Comparison of ENCODE assay signal across 20 cellular contexts in the genomic region with DNA sequence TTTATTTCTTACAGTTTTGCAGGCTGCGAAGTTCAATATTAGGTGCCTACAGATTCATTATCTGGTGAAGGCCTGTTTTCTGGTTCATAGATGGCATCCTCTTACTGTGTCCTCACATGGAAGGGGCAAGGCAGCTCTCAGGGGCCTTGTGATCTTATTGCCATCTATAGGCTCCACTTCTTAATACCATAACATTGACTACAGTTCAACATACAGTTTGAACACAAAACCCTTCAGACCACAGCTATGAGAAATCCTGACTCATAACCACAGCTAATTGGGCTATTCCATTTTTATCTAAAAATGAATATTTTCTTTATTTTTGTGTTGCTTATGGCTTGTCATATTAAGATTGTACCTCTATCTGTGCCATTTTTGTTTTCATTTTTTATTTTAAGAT.
A peak's percentile ranks its signal among the peaks of the same experiment; 100 is the strongest.
DNase-seq lines count a peak whose midpoint lies in the region; ATAC-seq, FAIRE-seq and TF ChIP-seq lines count a peak whose summit lies in the region.
"Had no signal": no experiment of that assay in that cellular context is flagged by ENCODE, and none has a peak within 500 bp of the region (broad histone marks: within the 10 kb centered on the region; RNA-seq: fewer than 3 reads in every experiment).

No MANE protein-coding gene starts in this region.

- H3K4me3 Mint-ChIP-seq in activated naive CD8-positive, alpha-beta T cell: no peak overlapping the region
- H3K4me3 Mint-ChIP-seq in activated naive CD8-positive, alpha-beta T cell treated with anti-CD3 and anti-CD28 coated beads for 36 hours: no peak overlapping the region
- H3K4me3 Mint-ChIP-seq: brain, endodermal cell, natural killer cell had no signal

- H3K79me1 ChIP-seq in neuronal stem cell (ENCODE audit: low read depth, low read length): no peaks in the 10 kb centered on the region

- no TSS peak for BruUV-seq in mammary epithelial cell (replicated peaks; lab: Mats Ljungman, UMichigan)

- peak; percentile 84 for ATAC-seq in stimulated activated naive CD8-positive, alpha-beta T cell treated with anti-CD3 and anti-CD28 coated beads, Interleukin-15, Interleukin-2, amounts not matched to agents 100 U/mL and 50 U/mL, for 24 hours
- ATAC-seq: heart right ventricle, left lobe of liver, Right ventricle myocardium inferior, sciatic nerve had no signal

- H2AFZ ChIP-seq in mammary epithelial cell (ENCODE audit: low read depth, low read length) (no peak overlapping the region), neuronal stem cell (ENCODE audit: low read length) (no peak overlapping the region)

- peak overlapping the region; percentile 68 for H3K27ac Mint-ChIP-seq in activated naive CD8-positive, alpha-beta T cell
- no peak overlapping the region for H3K27ac Mint-ChIP-seq in activated naive CD8-positive, alpha-beta T cell treated with anti-CD3 and anti-CD28 coated beads for 36 hours
- H3K27ac Mint-ChIP-seq: brain, endodermal cell had no signal

- H4K20me1 ChIP-seq in mammary epithelial cell (ENCODE audit: insufficient read depth, low read length): no peaks in the 10 kb centered on the region

- H3K27me3 Mint-ChIP-seq in activated naive CD8-positive, alpha-beta T cell: no peaks in the 10 kb centered on the region
- no peaks in the 10 kb centered on the region for H3K27me3 Mint-ChIP-seq in activated naive CD8-positive, alpha-beta T cell treated with anti-CD3 and anti-CD28 coated beads for 36 hours
- H3K27me3 Mint-ChIP-seq: brain had no signal

- H3K9me3 Mint-ChIP-seq in activated naive CD8-positive, alpha-beta T cell (ENCODE audit: low read depth): no peaks in the 10 kb centered on the region
- H3K9me3 Mint-ChIP-seq in activated naive CD8-positive, alpha-beta T cell treated with anti-CD3 and anti-CD28 coated beads for 36 hours: no peaks in the 10 kb centered on the region
- H3K9me3 Mint-ChIP-seq: brain, natural killer cell had no signal

- no peaks in the 10 kb centered on the region for H3K27me3 ChIP-seq in mammary epithelial cell (ENCODE audit: insufficient read depth, low read length)
- H3K27me3 ChIP-seq in neuronal stem cell (ENCODE audit: control insufficient read depth in 3 of 3, insufficient read depth in 3 of 3, low read depth in 1 of 3, low read length in 3 of 3): no peaks in the 10 kb centered on the region
- H3K27me3 ChIP-seq: heart right ventricle, stomach had no signal

- no peak overlapping the region for H3K9ac ChIP-seq in mammary epithelial cell (ENCODE audit: insufficient read depth, low read length)
- H3K9ac ChIP-seq in neuronal stem cell (ENCODE audit: low read depth, low read length, poor library complexity): no peak overlapping the region

- no peak overlapping the region for H2BK120ac ChIP-seq in neuronal stem cell (ENCODE audit: low read depth, low read length)

- intact Hi-C loops in mammary epithelial cell (cut with micrococcal nuclease): no loop called here

- H3K14ac ChIP-seq in neuronal stem cell (ENCODE audit: low read length): no peak overlapping the region

- H3K4me1 ChIP-seq in mammary epithelial cell (ENCODE audit: insufficient read depth, low read length) (peaks cover 10% of the 10 kb centered on the region), neuronal stem cell (ENCODE audit: control insufficient read depth in 2 of 2, insufficient read depth in 1 of 2, low read depth in 1 of 2, low read length in 2 of 2) (no peaks in the 10 kb centered on the region)
- H3K4me1 ChIP-seq: stomach had no signal

- H3K4me3 ChIP-seq in mammary epithelial cell (replicated peaks in 1 of 3; ENCODE audit: insufficient read depth in 1 of 3, low read depth in 2 of 3, low read length in 3 of 3) (no peak overlapping the region), neuronal stem cell (ENCODE audit: low read length in 2 of 2) (no peak overlapping the region)
- H3K4me3 ChIP-seq: heart right ventricle, stomach had no signal

- peaks cover 6% of the 10 kb centered on the region for H3K79me2 ChIP-seq in mammary epithelial cell (ENCODE audit: insufficient read depth, low read length)

- no peak overlapping the region for H2AK5ac ChIP-seq in neuronal stem cell (ENCODE audit: low read depth, low read length)

- H3K23ac ChIP-seq in neuronal stem cell (ENCODE audit: low read depth, low read length, poor library complexity): no peak overlapping the region

- H3K36me3 ChIP-seq in mammary epithelial cell (ENCODE audit: insufficient read depth, low read length) (no peaks in the 10 kb centered on the region), neuronal stem cell (replicated peaks in 1 of 2; ENCODE audit: control insufficient read depth in 2 of 2, insufficient read depth in 2 of 2, low read length in 2 of 2) (peaks cover 0 to 73% of the 10 kb centered on the region in 2 donors)

- no peaks in the 10 kb centered on the region for H3K36me3 Mint-ChIP-seq in activated naive CD8-positive, alpha-beta T cell
- peaks cover 5% of the 10 kb centered on the region for H3K36me3 Mint-ChIP-seq in activated naive CD8-positive, alpha-beta T cell treated with anti-CD3 and anti-CD28 coated beads for 36 hours
- H3K36me3 Mint-ChIP-seq: natural killer cell had no signal

- H2BK5ac ChIP-seq in neuronal stem cell (ENCODE audit: low read length): no peak overlapping the region

- dilution Hi-C loops in mammary epithelial cell (cut with HindIII; ENCODE audit: low sequenced_read_pairs): no loop called here

- no peak overlapping the region for H2BK12ac ChIP-seq in neuronal stem cell (ENCODE audit: low read length)

- no peak overlapping the region for H3K4ac ChIP-seq in neuronal stem cell (ENCODE audit: low read length)

- no peak for TF ChIP-seq CTCF in mammary epithelial cell (conservative IDR thresholded peaks at IDR 0.05 in 1 of 2, IDR thresholded peaks at IDR 0.05 in 1 of 2; ENCODE audit: extremely low read depth in 1 of 2, insufficient read depth in 1 of 2, low read depth in 1 of 2, low read length in 2 of 2)

- H3K18ac ChIP-seq in neuronal stem cell (ENCODE audit: low read length): no peak overlapping the region

- no peak for DNase-seq in activated naive CD8-positive, alpha-beta T cell treated with anti-CD3 and anti-CD28 coated beads for 36 hours
- DNase-seq in RCC 7860 (ENCODE audit: low spot score) (no peak), mammary epithelial cell (peak; percentile 39), neuronal stem cell (ENCODE audit: low spot score) (no peak), NAMALWA (ENCODE audit: low spot score) (no peak), GM19239 (ENCODE audit: insufficient read length, low spot score) (no peak)
- DNase-seq in stimulated activated naive CD8-positive, alpha-beta T cell treated with anti-CD3 and anti-CD28 coated beads, Interleukin-15, Interleukin-2, amounts not matched to agents 100 U/mL and 50 U/mL, for 24 hours: no peak
- DNase-seq: endodermal cell, GOT3, heart right ventricle, natural killer cell, NCI-H1417 treated with DMSO at 0.1 percent for 48 hours, NCI-H510A, stomach had no signal

- FAIRE-seq in RCC 7860 (lab: Jason Lieb, UNC): peak; percentile 66
- no peak for FAIRE-seq in GM19239 (lab: Jason Lieb, UNC)

- no peak overlapping the region for H2BK15ac ChIP-seq in neuronal stem cell (ENCODE audit: low read length)

- WGBS in mammary epithelial cell (ENCODE audit: low coverage, missing lambda C conversion rate): 88% methylated on average over 1 of the region's 1 CpG
- no CpG with 5 or more reads among the region's 1 CpG for WGBS in neuronal stem cell (ENCODE audit: extremely low coverage in 2 of 2, insufficient read length in 2 of 2, insufficient replicate concordance in 1 of 2), 2 donors

- H3K4me2 ChIP-seq in mammary epithelial cell (ENCODE audit: insufficient read depth, low read depth, low read length) (no peak overlapping the region), neuronal stem cell (ENCODE audit: insufficient read depth, low read length, poor library complexity, severe bottlenecking) (no peak overlapping the region)

- H3K4me1 Mint-ChIP-seq in activated naive CD8-positive, alpha-beta T cell (ENCODE audit: low read depth): peaks cover 17% of the 10 kb centered on the region
- peaks cover 8% of the 10 kb centered on the region for H3K4me1 Mint-ChIP-seq in activated naive CD8-positive, alpha-beta T cell treated with anti-CD3 and anti-CD28 coated beads for 36 hours
- H3K4me1 Mint-ChIP-seq: brain, endodermal cell had no signal

- H4K91ac ChIP-seq in neuronal stem cell (ENCODE audit: low read depth, low read length, poor library complexity): no peak overlapping the region

- CTCF ChIA-PET in mammary epithelial cell (lab: Charles Lee; ENCODE audit: low non-redundant PET): no interaction called here

- in situ Hi-C loops in mammary epithelial cell (cut with MboI; ENCODE audit: low sequenced_read_pairs in 2 of 2): no loop called here

- no peak overlapping the region for H3K27ac ChIP-seq in mammary epithelial cell (ENCODE audit: insufficient read depth, low read depth, low read length)
- H3K27ac ChIP-seq in neuronal stem cell (replicated peaks; ENCODE audit: low read length): no peak overlapping the region
- H3K27ac ChIP-seq: heart right ventricle, stomach, VCaP had no signal

- H4K8ac ChIP-seq in neuronal stem cell (ENCODE audit: low read depth, low read length): no peak overlapping the region

- H3K9me3 ChIP-seq in mammary epithelial cell (replicated peaks; ENCODE audit: insufficient read depth, low read length) (no peaks in the 10 kb centered on the region), neuronal stem cell (replicated peaks in 1 of 2; ENCODE audit: control insufficient read depth in 2 of 2, insufficient read depth in 1 of 2, low read depth in 1 of 2, low read length in 2 of 2) (no peaks in the 10 kb centered on the region)
- H3K9me3 ChIP-seq: heart right ventricle, stomach had no signal
